Comparison of ENCODE assay signal across 33 cellular contexts in genomic region chr2:147330925-147331324, GRCh38.
"Had no signal": no experiment of that assay in that cellular context is flagged by ENCODE, and none has a peak within 500 bp of the region (broad histone marks: within the 10 kb centered on the region; RNA-seq: fewer than 3 reads in every experiment).

No MANE protein-coding gene starts in this region.

- H3K4me3 Mint-ChIP-seq: activated B cell treated with CpG ODN at 0.5 μM for 24 hours; activated CD4-positive, alpha-beta T cell treated with anti-CD3 and anti-CD28 coated beads, Interleukin-2, amount 10 ng/mL, durations not matched to agents 24 days and 14 days; activated CD8-positive, alpha-beta T cell treated with anti-CD3 and anti-CD28 coated beads for 36 hours; activated naive CD4-positive, alpha-beta T cell treated with anti-CD3 and anti-CD28 coated beads, Interleukin-2, amount 10 ng/mL, durations not matched to agents 7 days and 5 days; activated naive CD8-positive, alpha-beta T cell; activated naive CD8-positive, alpha-beta T cell treated with anti-CD3 and anti-CD28 coated beads, Interleukin-2, amount 10 ng/mL, durations not matched to agents 7 days and 5 days; activated naive CD8-positive, alpha-beta T cell treated with anti-CD3 and anti-CD28 coated beads, Interleukin-2, amount 50 U/mL, for 24 hours; activated T-cell treated with anti-CD3 and anti-CD28 coated beads, Interleukin-2, amount 50 U/mL, for 4 hours; activated T-cell treated with anti-CD3 and anti-CD28 coated beads, Interleukin-2, amount 50 U/mL, for 72 hours; activated T-helper 1 cell treated with anti-CD3 and anti-CD28 coated beads, Interleukin-12 subunit alpha, Interleukin-12 subunit beta, Interleukin-2, Interleukin-4 antibody, amounts not matched to agents 30 ng/mL and 10 ng/mL and 1 ng/mL, durations not matched to agents 14 hours and 24 hours and 36 hours; brain; T-helper 1 cell treated with Interleukin-12 subunit alpha and Interleukin-12 subunit beta and Interleukin-4 antibody, amounts not matched to agents 30 μg/mL and 1 μg/mL, for 36 hours; T-helper 2 cell treated with Interferon-gamma antibody and Interleukin-4, amounts not matched to agents 5 μg/mL and 100 μg/mL, for 36 hours had no signal

- H3K27ac ChIP-seq: ascending aorta, VCaP had no signal

- H3K27ac Mint-ChIP-seq: activated B cell treated with CpG ODN at 0.5 μM for 24 hours; activated CD4-positive, alpha-beta T cell treated with anti-CD3 and anti-CD28 coated beads, Interleukin-2, amount 10 ng/mL, durations not matched to agents 24 days and 14 days; activated CD8-positive, alpha-beta T cell treated with anti-CD3 and anti-CD28 coated beads for 36 hours; activated naive CD8-positive, alpha-beta T cell; activated naive CD8-positive, alpha-beta T cell treated with anti-CD3 and anti-CD28 coated beads, Interleukin-2, amount 10 ng/mL, durations not matched to agents 7 days and 5 days; activated naive CD8-positive, alpha-beta T cell treated with anti-CD3 and anti-CD28 coated beads, Interleukin-2, amount 50 U/mL, for 24 hours; activated T-cell treated with anti-CD3 and anti-CD28 coated beads, Interleukin-2, amount 50 U/mL, for 72 hours; activated T-helper 1 cell treated with anti-CD3 and anti-CD28 coated beads, Interleukin-12 subunit alpha, Interleukin-12 subunit beta, Interleukin-2, Interleukin-4 antibody, amounts not matched to agents 30 ng/mL and 10 ng/mL and 1 ng/mL, durations not matched to agents 14 hours and 24 hours and 36 hours; activated T-helper 2 cell treated with anti-CD3 and anti-CD28 coated beads, Interferon-gamma antibody, Interleukin-2, Interleukin-4, amounts not matched to agents 10 μg/mL and 5 μg/mL and 100 μg/mL, durations not matched to agents 14 hours and 24 hours and 36 hours; brain; T-helper 1 cell treated with Interleukin-12 subunit alpha and Interleukin-12 subunit beta and Interleukin-4 antibody, amounts not matched to agents 30 μg/mL and 1 μg/mL, for 36 hours; T-helper 2 cell treated with Interferon-gamma antibody and Interleukin-4, amounts not matched to agents 5 μg/mL and 100 μg/mL, for 36 hours had no signal

- H3K9me3 Mint-ChIP-seq: activated B cell treated with CpG ODN at 0.5 μM for 24 hours; activated T-cell treated with anti-CD3 and anti-CD28 coated beads, Interleukin-2, amount 50 U/mL, for 4 hours; activated T-cell treated with anti-CD3 and anti-CD28 coated beads, Interleukin-2, amount 50 U/mL, for 72 hours; activated T-helper 2 cell treated with anti-CD3 and anti-CD28 coated beads, Interferon-gamma antibody, Interleukin-2, Interleukin-4, amounts not matched to agents 10 μg/mL and 5 μg/mL and 100 μg/mL, durations not matched to agents 14 hours and 24 hours and 36 hours had no signal

- H3K36me3 ChIP-seq: ascending aorta had no signal

- H3K36me3 Mint-ChIP-seq: activated naive CD8-positive, alpha-beta T cell; activated naive CD8-positive, alpha-beta T cell treated with anti-CD3 and anti-CD28 coated beads, Interleukin-2, amount 10 ng/mL, durations not matched to agents 7 days and 5 days; brain had no signal

- FAIRE-seq: colon, TTC549 had no signal

- H3K27me3 ChIP-seq: ascending aorta had no signal

- H3K4me1 Mint-ChIP-seq: brain had no signal

- H3K4me3 ChIP-seq: ascending aorta had no signal

- H3K4me1 ChIP-seq: ascending aorta had no signal

- H3K27me3 Mint-ChIP-seq: activated B cell treated with CpG ODN at 0.5 μM for 24 hours; activated CD4-positive, alpha-beta T cell treated with anti-CD3 and anti-CD28 coated beads, Interleukin-2, amount 10 ng/mL, durations not matched to agents 24 days and 14 days; activated CD8-positive, alpha-beta T cell treated with anti-CD3 and anti-CD28 coated beads for 36 hours; activated naive CD4-positive, alpha-beta T cell treated with anti-CD3 and anti-CD28 coated beads, Interleukin-2, amount 10 ng/mL, durations not matched to agents 7 days and 5 days; activated naive CD8-positive, alpha-beta T cell treated with anti-CD3 and anti-CD28 coated beads, Interleukin-2, amount 50 U/mL, for 24 hours; brain had no signal

- DNase-seq: activated B cell treated with CpG ODN at 0.5 μM for 24 hours; activated CD4-positive, alpha-beta T cell treated with anti-CD3 and anti-CD28 coated beads for 4 hours; activated CD4-positive, alpha-beta T cell treated with anti-CD3 and anti-CD28 coated beads, Interleukin-2, amount 10 ng/mL, durations not matched to agents 24 days and 14 days; activated CD4-positive, alpha-beta T cell treated with anti-CD3 and anti-CD28 coated beads, Interleukin-2, amount 50 U/mL, for 1 hour; activated CD4-positive, alpha-beta T cell treated with anti-CD3 and anti-CD28 coated beads, Interleukin-2, amount 50 U/mL, for 4 hours; activated CD4-positive, CD25-positive, alpha-beta regulatory T cell treated with anti-CD3 and anti-CD28 coated beads, Interleukin-2, amount 50 U/mL, for 72 hours; activated CD8-positive, alpha-beta memory T cell treated with anti-CD3 and anti-CD28 coated beads, Interleukin-2, amount 50 U/mL, for 4 hours; activated CD8-positive, alpha-beta T cell treated with anti-CD3 and anti-CD28 coated beads for 36 hours; activated effector memory CD4-positive, alpha-beta T cell treated with Interleukin-2 at 50 U/mL for 16 hours; activated gamma-delta T cell; activated naive CD4-positive, alpha-beta T cell treated with anti-CD3 and anti-CD28 coated beads, Interleukin-2, amount 10 ng/mL, durations not matched to agents 7 days and 5 days; activated naive CD8-positive, alpha-beta T cell treated with anti-CD3 and anti-CD28 coated beads, Interleukin-2, amount 10 ng/mL, durations not matched to agents 7 days and 5 days; activated naive CD8-positive, alpha-beta T cell treated with anti-CD3 and anti-CD28 coated beads, Interleukin-2, amount 50 U/mL, for 24 hours; activated T-cell treated with anti-CD3 and anti-CD28 coated beads for 4 hours; activated T-cell treated with anti-CD3 and anti-CD28 coated beads, Interleukin-2, amount 50 U/mL, for 1 hour; activated T-cell treated with anti-CD3 and anti-CD28 coated beads, Interleukin-2, amount 50 U/mL, for 4 hours; activated T-cell treated with anti-CD3 and anti-CD28 coated beads, Interleukin-2, amount 50 U/mL, for 72 hours; amygdala; anterior cingulate cortex; central memory CD4-positive, alpha-beta T cell; T-helper 1 cell; T-helper 2 cell; T-helper 9 cell had no signal

- ATAC-seq: activated CD8-positive, alpha-beta T cell treated with anti-CD3 and anti-CD28 coated beads for 36 hours; activated naive CD8-positive, alpha-beta T cell treated with anti-CD3 and anti-CD28 coated beads, Interleukin-2, amount 50 U/mL, for 24 hours; activated T-cell treated with anti-CD3 and anti-CD28 coated beads, Interleukin-2, amount 50 U/mL, for 72 hours had no signal

- H3K9me3 ChIP-seq: ascending aorta had no signal
